ENCODE assay signal across 36 cellular contexts in genomic region chr5:80953587-80953986, GRCh38. TPM values are rescaled to one million over a fixed set of nuclear protein-coding genes. Genes with fewer than 3 reads are reported as not detected.
DNase-seq lines count a peak whose midpoint lies in the region; ATAC-seq, FAIRE-seq and TF ChIP-seq lines count a peak whose summit lies in the region.
"Had no signal": no experiment of that assay in that cellular context is flagged by ENCODE, and none has a peak within 500 bp of the region (broad histone marks: within the 10 kb centered on the region; RNA-seq: fewer than 3 reads in every experiment).

No MANE protein-coding gene starts in this region.

- H4K91ac ChIP-seq in H1 (replicated peaks; ENCODE audit: insufficient read length, low read length), result peak overlapping the region; percentile 25

- H3K79me1 ChIP-seq in H1 (ENCODE audit: low read depth, low read length), result no peaks in the 10 kb centered on the region

- POLR2A ChIA-PET in HEK293 (lab: Yijun Ruan, JAX) (no interaction called here), H1 (lab: Charles Lee; ENCODE audit: partially characterized antibody) (no interaction called here)

- WGBS in H1 (ENCODE audit: extremely low coverage in 1 of 2, insufficient coverage in 1 of 2, insufficient read length in 1 of 2, insufficient replicate concordance in 2 of 2, low coverage in 1 of 2, low lambda C conversion rate in 2 of 2, missing lambda C conversion rate in 1 of 2), 2 experiments, result 92% methylated on average over 5 of the region's 5 CpGs; no CpG with 5 or more reads in 1 of the 2 experiments
- WGBS in esophagus muscularis mucosa, result 89% methylated on average over 5 of the region's 5 CpGs
- WGBS in right lobe of liver (ENCODE audit: insufficient coverage, low coverage, low lambda C conversion rate, missing lambda C conversion rate), result 79% methylated on average over 5 of the region's 5 CpGs

- no peak overlapping the region for H2BK5ac ChIP-seq in H1 (ENCODE audit: low read depth, low read length)

- H3K9me3 ChIP-seq in HEK293 (ENCODE audit: control insufficient read depth, insufficient read depth, low read depth, low read length) (no peaks in the 10 kb centered on the region), H1 (ENCODE audit: insufficient read depth in 2 of 2, low read depth in 1 of 2, low read length in 1 of 2) (no peaks in the 10 kb centered on the region), esophagus muscularis mucosa (no peaks in the 10 kb centered on the region), right lobe of liver (no peaks in the 10 kb centered on the region)
- H3K9me3 ChIP-seq: A549; BE2C; BLaER1; BLaER1 treated with 17β-estradiol and CSF1 and Interleukin-3, amounts not matched to agents 10 nM and 100 nM; Caco-2 had no signal

- no peak for TF ChIP-seq POLR2A in H1 (IDR thresholded peaks at IDR 0.05; ENCODE audit: control extremely low read depth in 1 of 2, low read depth in 2 of 2, low read length in 2 of 2)
- no peak for TF ChIP-seq POLR2A in esophagus muscularis mucosa (IDR thresholded peaks at IDR 0.05; ENCODE audit: low read depth)
- no peak for TF ChIP-seq POLR2A in right lobe of liver (IDR thresholded peaks at IDR 0.05)

- no peak overlapping the region for H2BK15ac ChIP-seq in H1 (ENCODE audit: low read length)

- H3K79me2 ChIP-seq in H1 (ENCODE audit: control insufficient read depth in 1 of 2, insufficient read depth in 2 of 2, low read length in 2 of 2), result no peaks in the 10 kb centered on the region

- CTCF ChIA-PET in HEK293 (lab: Yijun Ruan, JAX), result interaction anchor here (0.6 kb wide), 1 partner anchor 850 kb away, joined by 3 read pairs; no protein-coding TSS in a partner anchor
- CTCF ChIA-PET in H1 (lab: Charles Lee; ENCODE audit: partially characterized antibody), result interaction anchor here (0.9 to 5.3 kb wide), 4 partner anchors 17 to 266 kb away, joined by 3 to 29 read pairs (median 4); no protein-coding TSS in a partner anchor

- H3K36me3 ChIP-seq in HEK293 (ENCODE audit: control insufficient read depth in 2 of 2, insufficient read depth in 1 of 2, low read length in 2 of 2) (no peaks in the 10 kb centered on the region), H1 (ENCODE audit: control insufficient read depth in 2 of 4, insufficient read depth in 4 of 4, low read length in 3 of 4) (no peaks in the 10 kb centered on the region), esophagus muscularis mucosa (no peaks in the 10 kb centered on the region), right lobe of liver (no peaks in the 10 kb centered on the region)
- H3K36me3 ChIP-seq: BE2C; BLaER1; BLaER1 treated with 17β-estradiol and CSF1 and Interleukin-3, amounts not matched to agents 10 nM and 100 nM had no signal

- TF ChIP-seq RAD21 in H1 (IDR thresholded peaks at IDR 0.05 in 1 of 2, conservative IDR thresholded peaks at IDR 0.05 in 1 of 2; ENCODE audit: low read depth in 2 of 2, low read length in 2 of 2), result no peak

- intact Hi-C loops in esophagus muscularis mucosa (cut with DNase I) (no loop called here), right lobe of liver (cut with DNase I) (no loop called here), posterior cingulate gyrus (cut with DNase I) (no loop called here)

- H3K4ac ChIP-seq in H1 (replicated peaks; ENCODE audit: insufficient read length, low read depth, low read length), result no peak overlapping the region

- no peak overlapping the region for H3K14ac ChIP-seq in H1 (ENCODE audit: insufficient read length)

- no peak overlapping the region for H4K8ac ChIP-seq in H1 (ENCODE audit: extremely low read depth, insufficient read depth, low read length)

- TF ChIP-seq EP300 in H1 (IDR thresholded peaks at IDR 0.05; ENCODE audit: borderline replicate concordance in 1 of 2, low read depth in 2 of 2, low read length in 2 of 2), result no peak
- TF ChIP-seq EP300 in esophagus muscularis mucosa (IDR thresholded peaks at IDR 0.05), result no peak

- H3K4me1 ChIP-seq in HEK293 (ENCODE audit: control insufficient read depth, insufficient read depth, low read length), result peaks cover 17% of the 10 kb centered on the region
- H3K4me1 ChIP-seq in H1 (replicated peaks in 1 of 4; ENCODE audit: control insufficient read depth in 3 of 4, insufficient read depth in 4 of 4, low read length in 3 of 4), result peaks cover 3 to 15% (median 9%) of the 10 kb centered on the region in 4 experiments; a peak in 6 of 7 replicates
- H3K4me1 ChIP-seq in esophagus muscularis mucosa, result no peaks in the 10 kb centered on the region
- H3K4me1 ChIP-seq in right lobe of liver, result no peaks in the 10 kb centered on the region
- H3K4me1 ChIP-seq: A549, BE2C had no signal

- DNase-seq in H1 (ENCODE audit: low read depth in 1 of 2, low spot score in 2 of 2) (no peak), esophagus muscularis mucosa (ENCODE audit: extremely low spot score) (peak; percentile 68), kidney tubule cell (ENCODE audit: low spot score) (peak; percentile 16), right lobe of liver (no peak), posterior cingulate gyrus (no peak), NCI-H2029 treated with DMSO at 0.1 percent for 48 hours (lab: John Stamatoyannopoulos, UW) (no peak)
- DNase-seq: 8988T; ACHN; AML-193; BE2C; C1 segment of cervical spinal cord; Caco-2; Calu3; CD4-positive, alpha-beta memory T cell; CD4-positive, alpha-beta T cell; CD4-positive, CD25-positive, alpha-beta regulatory T cell; CD8-positive, alpha-beta memory T cell; CD8-positive, alpha-beta T cell; COR-L47; DMS 273 treated with DMSO at 0.1 percent for 48 hours; DMS153; DMS53; DMS79; DMS79 treated with DMSO at 0.1 percent for 48 hours; DND-41; EL had no signal

- no peak overlapping the region for H3K23ac ChIP-seq in H1 (ENCODE audit: insufficient read length)

- H2AK5ac ChIP-seq in H1 (ENCODE audit: low read depth, low read length), result 0 out of 2 replicates have a peak overlapping the region, but pooled peaks have one; percentile 58

- no peaks in the 10 kb centered on the region for H4K20me1 ChIP-seq in H1 (replicated peaks in 1 of 2; ENCODE audit: control insufficient read depth in 1 of 2, insufficient read depth in 2 of 2, low read length in 2 of 2)
- H4K20me1 ChIP-seq: BLaER1; BLaER1 treated with 17β-estradiol and CSF1 and Interleukin-3, amounts not matched to agents 10 nM and 100 nM had no signal

- H3K27ac ChIP-seq in HEK293 (ENCODE audit: extremely low read depth, low read depth, low read length) (no peak overlapping the region), H1 (ENCODE audit: low read depth, low read length) (no peak overlapping the region), esophagus muscularis mucosa (replicated peaks in 1 of 4) (no peak overlapping the region), right lobe of liver (no peak overlapping the region)
- H3K27ac ChIP-seq: 22Rv1; A549; BLaER1; BLaER1 treated with 17β-estradiol and CSF1 and Interleukin-3, amounts not matched to agents 10 nM and 100 nM; C4-2B had no signal

- no peaks in the 10 kb centered on the region for H3K23me2 ChIP-seq in H1 (ENCODE audit: low read depth, low read length)

- H2BK12ac ChIP-seq in H1 (ENCODE audit: low read depth, low read length), result peak overlapping the region; percentile 40; the same call in 1 of the 2 replicates

- no peak for FAIRE-seq in H1 (lab: Jason Lieb, UNC)
- FAIRE-seq: A204.1, A549, D721Med had no signal

- H3K27me3 ChIP-seq in H1 (replicated peaks in 1 of 4; ENCODE audit: control insufficient read depth in 3 of 4, extremely low read depth in 1 of 4, insufficient read depth in 3 of 4, low read length in 3 of 4), result no peaks in the 10 kb centered on the region
- H3K27me3 ChIP-seq in esophagus muscularis mucosa, result peaks cover 0 to 41% (median 0%) of the 10 kb centered on the region in 4 donors
- H3K27me3 ChIP-seq in right lobe of liver, result no peaks in the 10 kb centered on the region
- H3K27me3 ChIP-seq: BLaER1; BLaER1 treated with 17β-estradiol and CSF1 and Interleukin-3, amounts not matched to agents 10 nM and 100 nM had no signal

- H3K4me3 ChIP-seq in HEK293 (ENCODE audit: low read depth, low read length) (no peak overlapping the region), H1 (ENCODE audit: extremely low read depth in 1 of 4, insufficient read depth in 2 of 4, low read depth in 3 of 4, low read length in 4 of 4) (no peak overlapping the region), esophagus muscularis mucosa (no peak overlapping the region), right lobe of liver (no peak overlapping the region)
- H3K4me3 ChIP-seq: A549; BLaER1; BLaER1 treated with 17β-estradiol and CSF1 and Interleukin-3, amounts not matched to agents 10 nM and 100 nM had no signal

- TF ChIP-seq CTCF in HEK293 (tag by site-specific recombination; IDR thresholded peaks at IDR 0.05), result no peak
- TF ChIP-seq CTCF in H1 (IDR thresholded peaks at IDR 0.05; ENCODE audit: control extremely low read depth in 1 of 3, insufficient read depth in 1 of 3, low read depth in 1 of 3, low read length in 3 of 3), result no peak
- TF ChIP-seq CTCF in esophagus muscularis mucosa (IDR thresholded peaks at IDR 0.05), result no peak
- TF ChIP-seq CTCF in right lobe of liver (IDR thresholded peaks at IDR 0.05), result no peak

- no peak overlapping the region for H4K5ac ChIP-seq in H1 (ENCODE audit: insufficient read length, low read depth, low read length)

- H3K9ac ChIP-seq in H1 (replicated peaks in 1 of 4; ENCODE audit: extremely low read depth in 1 of 4, low read depth in 3 of 4, low read length in 3 of 4), result no peak overlapping the region
- H3K9ac ChIP-seq: BLaER1; BLaER1 treated with 17β-estradiol and CSF1 and Interleukin-3, amounts not matched to agents 10 nM and 100 nM had no signal

- no peak overlapping the region for H3K18ac ChIP-seq in H1 (ENCODE audit: extremely low read depth, low read length)

- H2AFZ ChIP-seq in H1 (ENCODE audit: low read length), result no peak overlapping the region

- ATAC-seq in GM18517 (IDR thresholded peaks at IDR 0.05; ENCODE audit: unreplicated experiment), result no peak
- ATAC-seq in right lobe of liver, result no peak
- ATAC-seq: A549; CD8-positive, alpha-beta T cell had no signal

- H3K56ac ChIP-seq in H1 (replicated peaks; ENCODE audit: insufficient read length, low read depth, low read length), result no peak overlapping the region

- H2BK120ac ChIP-seq in H1 (replicated peaks; ENCODE audit: low read depth, low read length), result no peak overlapping the region

- peak overlapping the region; percentile 55; the same call in 1 of the 2 replicates for H2BK20ac ChIP-seq in H1 (ENCODE audit: low read length)

- no peak overlapping the region for H3K4me2 ChIP-seq in H1 (ENCODE audit: insufficient read depth in 1 of 2, low read depth in 2 of 2, low read length in 2 of 2)
- H3K4me2 ChIP-seq: A549; BLaER1; BLaER1 treated with 17β-estradiol and CSF1 and Interleukin-3, amounts not matched to agents 10 nM and 100 nM had no signal

RNA-seq across cellular contexts. Expression of gene RASGRF2, which starts 6.6 kb away (rescaled TPM):
- total RNA-seq in H1 (2021; fragmentation: NEBNext Ultra II Directional; extraction: Animal tissue kit (Norgen Biotek cat#: 25700)), result 27.7 and 29.5 TPM in 2 replicates
- 2.6 and 4.1 TPM in 2 replicates for polyA plus RNA-seq in H1 (2011; rRNA removed)
- 4.4 TPM for polyA plus RNA-seq in H1 (2011; cell fraction: cytosol; rRNA removed)
- 7.7 TPM for polyA plus RNA-seq in H1 (2011; cell fraction: nucleus; rRNA removed)
- polyA plus RNA-seq in H1 (2012, experiment 1 of 2), result 3.4 to 5.4 TPM (median 4.5 TPM) in 4 replicates
- polyA plus RNA-seq in H1 (2012, experiment 2 of 2), result 1.3 TPM
- polyA plus RNA-seq in H1 (2013, experiment 1 of 2), result 13.9 TPM
- polyA plus RNA-seq in H1 (2013, experiment 2 of 2), result 14.2 TPM
- 11.6 and 15.4 TPM in 2 replicates for polyA minus RNA-seq in H1 (2011; rRNA and poly(A)+ RNA removed)
- 7.6 TPM for polyA minus RNA-seq in H1 (2011; cell fraction: cytosol; rRNA and poly(A)+ RNA removed)
- polyA minus RNA-seq in H1 (2011; cell fraction: nucleus; rRNA and poly(A)+ RNA removed), result 22.3 TPM
- total RNA-seq in esophagus muscularis mucosa (1 to 10 TPM; 4.2 to 7.6 (median 5.9) TPM), right lobe of liver (under 1 TPM; 0.20 to 0.61 (median 0.36) TPM)
- total RNA-seq: A172 had no signal

Comparison
In these comparisons a context has a peak if more than half of its experiments do, and no peak if none do; other contexts are left out.
1. DNase-seq: peak in esophagus muscularis mucosa (single experiment) and kidney tubule cell (single experiment); none in H1 (0 of 2), right lobe of liver (0 of 3), posterior cingulate gyrus (0 of 10) and NCI-H2029 treated with DMSO at 0.1 percent for 48 hours (single experiment).